20 cellular contexts compared by ENCODE assay signal in the genomic region with DNA sequence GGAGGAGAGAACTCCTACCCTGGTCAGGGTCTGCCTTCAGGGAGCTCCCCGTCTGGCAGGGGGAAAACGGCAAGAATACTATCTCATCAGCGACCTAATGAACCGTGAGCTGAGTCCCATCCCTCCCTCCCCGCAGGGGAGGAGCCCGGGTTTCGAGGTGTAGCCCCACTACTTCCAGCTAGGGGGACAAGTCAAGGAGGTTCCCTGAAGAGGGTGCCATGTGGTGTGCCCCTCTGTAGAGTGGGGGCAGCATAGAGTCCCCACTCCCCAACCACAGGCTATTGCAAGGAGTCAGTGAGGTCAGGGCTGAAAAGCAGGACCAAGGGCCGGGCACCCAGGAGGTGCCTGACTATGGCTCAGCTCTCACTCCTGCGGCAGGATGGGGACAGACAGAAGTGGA. TPM values are rescaled to one million over a fixed set of nuclear protein-coding genes. Genes with fewer than 3 reads are reported as not detected.
A peak's percentile ranks its signal among the peaks of the same experiment; 100 is the strongest.
DNase-seq lines count a peak whose midpoint lies in the region; ATAC-seq and TF ChIP-seq lines count a peak whose summit lies in the region.
"Had no signal": no experiment of that assay in that cellular context is flagged by ENCODE, and none has a peak within 500 bp of the region (broad histone marks: within the 10 kb centered on the region; RNA-seq: fewer than 3 reads in every experiment).

No MANE protein-coding gene starts in this region.

- no peak for TF ChIP-seq CTCF in SK-N-SH (IDR thresholded peaks at IDR 0.05)
- peak; percentile 42 for TF ChIP-seq CTCF in OCI-LY7 (conservative IDR thresholded peaks at IDR 0.05; ENCODE audit: low read length)
- peak; percentile 13 for TF ChIP-seq CTCF in retinal pigment epithelial cell (conservative IDR thresholded peaks at IDR 0.05; ENCODE audit: low read depth, low read length)
- TF ChIP-seq CTCF in right atrium auricular region (IDR thresholded peaks at IDR 0.05), result no peak

- H3K4me3 ChIP-seq in SK-N-SH (ENCODE audit: low read depth in 2 of 2, low read length in 1 of 2), result no peak overlapping the region
- no peak overlapping the region for H3K4me3 ChIP-seq in OCI-LY7 (ENCODE audit: low read depth, low read length, poor library complexity, severe bottlenecking)
- no peak overlapping the region for H3K4me3 ChIP-seq in retinal pigment epithelial cell (ENCODE audit: low read length)
- H3K4me3 ChIP-seq in right atrium auricular region, result no peak overlapping the region
- H3K4me3 ChIP-seq: heart right ventricle, SK-N-MC had no signal

- DNase-seq in SK-N-SH, result peak; percentile 60
- DNase-seq in OCI-LY7 (ENCODE audit: low spot score), result peak; percentile 24
- peak; percentile 24 to 44 for DNase-seq in erythroblast (lab: John Stamatoyannopoulos, UW)
- DNase-seq in retinal pigment epithelial cell (ENCODE audit: low read depth), result no peak
- no peak for DNase-seq in right atrium auricular region (ENCODE audit: low spot score)
- no peak for DNase-seq in EL
- DNase-seq in globus pallidus (ENCODE audit: low spot score), result no peak
- DNase-seq: 8988T; activated CD4-positive, alpha-beta T cell treated with anti-CD3 and anti-CD28 coated beads for 1 hour; heart right ventricle; mammary epithelial cell; naive thymus-derived CD8-positive, alpha-beta T cell; NCI-H1417 treated with DMSO at 0.1 percent for 48 hours; NCI-H2171; NCI-H69; posterior cingulate gyrus; stimulated activated CD4-positive, alpha-beta T cell treated with anti-CD3 and anti-CD28 coated beads, Interleukin-2, amount 100 ng/mL, for 24 hours had no signal

- no peak for TF ChIP-seq EP300 in SK-N-SH (IDR thresholded peaks at IDR 0.05; ENCODE audit: borderline replicate concordance in 1 of 2, low read depth in 1 of 2, low read length in 1 of 2)

- WGBS in SK-N-SH (ENCODE audit: low lambda C conversion rate), result 65% methylated on average over 2 of the region's 9 CpGs

- no TSS peak for BruUV-seq in OCI-LY7 (replicated peaks; lab: Mats Ljungman, UMichigan)

- no peak overlapping the region for H3K4me2 ChIP-seq in SK-N-SH
- no peak overlapping the region for H3K4me2 ChIP-seq in OCI-LY7 (ENCODE audit: low read length)

- H3K9me3 ChIP-seq in SK-N-SH, result no peaks in the 10 kb centered on the region
- H3K9me3 ChIP-seq in OCI-LY7 (ENCODE audit: low read length), result no peaks in the 10 kb centered on the region
- H3K9me3 ChIP-seq in right atrium auricular region, result no peaks in the 10 kb centered on the region

- H3K36me3 ChIP-seq in SK-N-SH (replicated peaks in 1 of 2; ENCODE audit: control insufficient read depth in 1 of 2, insufficient read depth in 2 of 2, low read length in 1 of 2) (no peaks in the 10 kb centered on the region), OCI-LY7 (ENCODE audit: insufficient read depth, low read length) (no peaks in the 10 kb centered on the region), right atrium auricular region (no peaks in the 10 kb centered on the region)
- H3K36me3 ChIP-seq: heart right ventricle had no signal

- intact Hi-C loops in OCI-LY7 (cut with micrococcal nuclease; ENCODE audit: unreplicated experiment), result no loop called here

- H3K27ac ChIP-seq in SK-N-SH (ENCODE audit: low read depth in 2 of 2, low read length in 1 of 2) (no peak overlapping the region), OCI-LY7 (ENCODE audit: low read depth, low read length, poor library complexity, severe bottlenecking) (no peak overlapping the region), right atrium auricular region (no peak overlapping the region)
- H3K27ac ChIP-seq: C4-2B, heart right ventricle, SK-N-MC had no signal

- POLR2A ChIA-PET in SK-N-SH (lab: Yijun Ruan, JAX) (no interaction called here), OCI-LY7 (lab: Charles Lee) (no interaction called here)

- no peak overlapping the region for H3K9ac ChIP-seq in SK-N-SH

- TF ChIP-seq POLR2A in erythroblast (IDR thresholded peaks at IDR 0.05; ENCODE audit: low read length), result no peak

- H4K20me1 ChIP-seq in SK-N-SH (ENCODE audit: insufficient read depth) (no peaks in the 10 kb centered on the region), OCI-LY7 (ENCODE audit: insufficient read depth, low read length) (no peaks in the 10 kb centered on the region)

- H3K9me2 ChIP-seq in SK-N-SH, result no peaks in the 10 kb centered on the region
- H3K9me2 ChIP-seq in OCI-LY7 (ENCODE audit: insufficient read depth, low read length), result no peaks in the 10 kb centered on the region

- peaks cover 0 to 15% of the 10 kb centered on the region in 2 experiments; a peak in 1 of 4 replicates for H3K4me1 ChIP-seq in SK-N-SH (ENCODE audit: control insufficient read depth in 1 of 2, insufficient read depth in 2 of 2, low read depth in 1 of 2, low read length in 1 of 2)
- H3K4me1 ChIP-seq in OCI-LY7 (ENCODE audit: insufficient read depth, low read length, poor library complexity, severe bottlenecking), result peaks cover 7% of the 10 kb centered on the region
- no peaks in the 10 kb centered on the region for H3K4me1 ChIP-seq in right atrium auricular region

- no peak for TF ChIP-seq RAD21 in SK-N-SH (IDR thresholded peaks at IDR 0.05; ENCODE audit: low read length)

- H3K79me2 ChIP-seq in SK-N-SH (ENCODE audit: insufficient read depth) (no peaks in the 10 kb centered on the region), OCI-LY7 (ENCODE audit: insufficient read depth, low read depth, low read length) (no peaks in the 10 kb centered on the region)

- CTCF ChIA-PET in SK-N-SH (lab: Yijun Ruan, JAX) (interaction anchor here (0.8 kb wide), 1 partner anchor 43 kb away, joined by 3 read pairs; no protein-coding TSS in a partner anchor), OCI-LY7 (lab: Charles Lee; ENCODE audit: unreplicated experiment) (no interaction called here)

- no peak for ATAC-seq in SK-N-SH treated with all-trans-retinoic acid at 6 μM for 48 hours
- ATAC-seq: heart right ventricle; naive thymus-derived CD8-positive, alpha-beta T cell had no signal

- H3K27me3 ChIP-seq in SK-N-SH (ENCODE audit: insufficient read depth) (no peaks in the 10 kb centered on the region), right atrium auricular region (no peaks in the 10 kb centered on the region)

- H3F3A ChIP-seq in SK-N-SH (replicated peaks; ENCODE audit: insufficient read depth), result no peaks in the 10 kb centered on the region

- H2AFZ ChIP-seq in SK-N-SH (ENCODE audit: low read depth), result no peak overlapping the region
- no peak overlapping the region for H2AFZ ChIP-seq in OCI-LY7 (ENCODE audit: low read length)

TF ChIP-seq in SK-N-SH, 30 proteins besides CTCF, POLR2A, EP300 and RAD21:
- TF ChIP-seq NRF1 (IDR thresholded peaks at IDR 0.05; ENCODE audit: low read depth, low read length) (no peak), JUND (IDR thresholded peaks at IDR 0.05) (no peak), MEF2A (IDR thresholded peaks at IDR 0.05; ENCODE audit: borderline replicate concordance, low read depth) (no peak), RXRA (IDR thresholded peaks at IDR 0.05; ENCODE audit: borderline replicate concordance, low read depth) (no peak), TEAD4 (IDR thresholded peaks at IDR 0.05; ENCODE audit: borderline replicate concordance, insufficient read depth) (no peak), GABPA (IDR thresholded peaks at IDR 0.05; ENCODE audit: low read depth) (no peak), TCF12 (IDR thresholded peaks at IDR 0.05) (no peak)
- TF ChIP-seq, protein P1, sequence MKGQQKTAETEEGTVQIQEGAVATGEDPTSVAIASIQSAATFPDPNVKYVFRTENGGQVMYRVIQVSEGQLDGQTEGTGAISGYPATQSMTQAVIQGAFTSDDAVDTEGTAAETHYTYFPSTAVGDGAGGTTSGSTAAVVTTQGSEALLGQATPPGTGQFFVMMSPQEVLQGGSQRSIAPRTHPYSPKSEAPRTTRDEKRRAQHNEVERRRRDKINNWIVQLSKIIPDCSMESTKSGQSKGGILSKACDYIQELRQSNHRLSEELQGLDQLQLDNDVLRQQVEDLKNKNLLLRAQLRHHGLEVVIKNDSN (IDR thresholded peaks at IDR 0.05; ENCODE audit: borderline replicate concordance, low read depth), result no peak

TF ChIP-seq in SK-N-SH treated with all-trans-retinoic acid at 6 μM for 48 hours, 23 proteins besides CTCF, POLR2A, EP300 and RAD21 (continues in another document):
- TF ChIP-seq, protein P2, sequence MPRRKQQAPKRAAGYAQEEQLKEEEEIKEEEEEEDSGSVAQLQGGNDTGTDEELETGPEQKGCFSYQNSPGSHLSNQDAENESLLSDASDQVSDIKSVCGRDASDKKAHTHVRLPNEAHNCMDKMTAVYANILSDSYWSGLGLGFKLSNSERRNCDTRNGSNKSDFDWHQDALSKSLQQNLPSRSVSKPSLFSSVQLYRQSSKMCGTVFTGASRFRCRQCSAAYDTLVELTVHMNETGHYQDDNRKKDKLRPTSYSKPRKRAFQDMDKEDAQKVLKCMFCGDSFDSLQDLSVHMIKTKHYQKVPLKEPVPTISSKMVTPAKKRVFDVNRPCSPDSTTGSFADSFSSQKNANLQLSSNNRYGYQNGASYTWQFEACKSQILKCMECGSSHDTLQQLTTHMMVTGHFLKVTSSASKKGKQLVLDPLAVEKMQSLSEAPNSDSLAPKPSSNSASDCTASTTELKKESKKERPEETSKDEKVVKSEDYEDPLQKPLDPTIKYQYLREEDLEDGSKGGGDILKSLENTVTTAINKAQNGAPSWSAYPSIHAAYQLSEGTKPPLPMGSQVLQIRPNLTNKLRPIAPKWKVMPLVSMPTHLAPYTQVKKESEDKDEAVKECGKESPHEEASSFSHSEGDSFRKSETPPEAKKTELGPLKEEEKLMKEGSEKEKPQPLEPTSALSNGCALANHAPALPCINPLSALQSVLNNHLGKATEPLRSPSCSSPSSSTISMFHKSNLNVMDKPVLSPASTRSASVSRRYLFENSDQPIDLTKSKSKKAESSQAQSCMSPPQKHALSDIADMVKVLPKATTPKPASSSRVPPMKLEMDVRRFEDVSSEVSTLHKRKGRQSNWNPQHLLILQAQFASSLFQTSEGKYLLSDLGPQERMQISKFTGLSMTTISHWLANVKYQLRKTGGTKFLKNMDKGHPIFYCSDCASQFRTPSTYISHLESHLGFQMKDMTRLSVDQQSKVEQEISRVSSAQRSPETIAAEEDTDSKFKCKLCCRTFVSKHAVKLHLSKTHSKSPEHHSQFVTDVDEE (CRISPR knock-in tag; IDR thresholded peaks at IDR 0.05), result no peak
- TF ChIP-seq, protein P3, sequence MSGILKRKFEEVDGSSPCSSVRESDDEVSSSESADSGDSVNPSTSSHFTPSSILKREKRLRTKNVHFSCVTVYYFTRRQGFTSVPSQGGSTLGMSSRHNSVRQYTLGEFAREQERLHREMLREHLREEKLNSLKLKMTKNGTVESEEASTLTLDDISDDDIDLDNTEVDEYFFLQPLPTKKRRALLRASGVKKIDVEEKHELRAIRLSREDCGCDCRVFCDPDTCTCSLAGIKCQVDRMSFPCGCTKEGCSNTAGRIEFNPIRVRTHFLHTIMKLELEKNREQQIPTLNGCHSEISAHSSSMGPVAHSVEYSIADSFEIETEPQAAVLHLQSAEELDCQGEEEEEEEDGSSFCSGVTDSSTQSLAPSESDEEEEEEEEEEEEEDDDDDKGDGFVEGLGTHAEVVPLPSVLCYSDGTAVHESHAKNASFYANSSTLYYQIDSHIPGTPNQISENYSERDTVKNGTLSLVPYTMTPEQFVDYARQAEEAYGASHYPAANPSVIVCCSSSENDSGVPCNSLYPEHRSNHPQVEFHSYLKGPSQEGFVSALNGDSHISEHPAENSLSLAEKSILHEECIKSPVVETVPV (CRISPR knock-in tag; IDR thresholded peaks at IDR 0.05), result no peak

RNA-seq across cellular contexts. Expression of a gene that starts 50.9 kb away (rescaled TPM):
- polyA plus RNA-seq in SK-N-SH (2012; rRNA removed), result 5.2 and 7.6 TPM in 2 replicates
- polyA plus RNA-seq in SK-N-SH (2012; cell fraction: cytosol; rRNA removed), result 3.4 and 5.5 TPM in 2 replicates
- polyA plus RNA-seq in SK-N-SH (2012; cell fraction: nucleus; rRNA removed), result 8.0 and 8.8 TPM in 2 replicates
- 0.05 and 0.25 TPM in 2 replicates for total RNA-seq in OCI-LY7 (2014; rRNA removed; shearing (Covaris generic))
- total RNA-seq in OCI-LY7 (2022), result 0.40 and 0.44 TPM in 2 replicates
- total RNA-seq in right atrium auricular region, result 10 to 100 TPM; 34.5 to 50.8 TPM

Comparison
In these comparisons a context has a peak if more than half of its experiments do, and no peak if none do; other contexts are left out.
1. DNase-seq: peak in SK-N-SH (single experiment), OCI-LY7 (single experiment) and erythroblast (2 of 2); none in retinal pigment epithelial cell (single experiment), right atrium auricular region (single experiment), EL (single experiment) and globus pallidus (single experiment).
2. CTCF ChIP-seq: peak in OCI-LY7 (single experiment) and retinal pigment epithelial cell (single experiment); none in SK-N-SH (single experiment) and right atrium auricular region (0 of 2).
3. RNA of a gene that starts 50.9 kb away (total RNA-seq): 34.5 to 50.8 TPM in right atrium auricular region; 0.05 to 0.44 TPM in OCI-LY7; every median in the first group is over 10 times any median in the second.